17 cellular contexts compared by ENCODE assay signal in the genomic region with DNA sequence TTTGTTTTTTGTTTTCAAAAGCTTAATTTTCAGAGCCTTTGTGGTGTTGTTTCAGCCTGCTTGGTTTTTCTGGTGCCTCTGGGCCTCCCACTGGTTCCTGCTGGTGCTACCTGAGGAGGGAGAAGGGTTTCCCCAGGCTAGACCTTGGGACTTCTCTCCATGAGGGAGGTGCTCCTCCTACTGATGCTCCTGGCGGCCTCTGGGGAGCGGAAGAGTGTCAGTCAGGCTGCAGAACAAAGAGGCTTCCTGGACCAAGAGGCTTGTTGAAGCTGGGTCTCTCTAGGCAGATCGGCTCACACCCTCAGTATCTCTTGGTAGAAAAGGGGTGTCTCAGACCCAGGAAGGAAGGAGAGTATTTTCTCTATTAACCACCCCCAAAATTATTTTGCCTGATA. TPM values are rescaled to one million over a fixed set of nuclear protein-coding genes. Genes with fewer than 3 reads are reported as not detected.
DNase-seq lines count a peak whose midpoint lies in the region; ATAC-seq and TF ChIP-seq lines count a peak whose summit lies in the region.
"Had no signal": no experiment of that assay in that cellular context is flagged by ENCODE, and none has a peak within 500 bp of the region (broad histone marks: within the 10 kb centered on the region; RNA-seq: fewer than 3 reads in every experiment).

No MANE protein-coding gene starts in this region.

- H2BK5ac ChIP-seq in mesenchymal stem cell (ENCODE audit: low read depth, low read length, poor library complexity, severe bottlenecking): no peak overlapping the region

- peak overlapping the region; percentile 47 to 67 for H3K4ac ChIP-seq in mesenchymal stem cell (ENCODE audit: low read depth in 1 of 2, low read length in 2 of 2)

- H3K4me3 ChIP-seq in HL-60 (replicated peaks; ENCODE audit: insufficient read depth, low read length) (no peak overlapping the region), astrocyte of the spinal cord (ENCODE audit: low read depth, low read length) (no peak overlapping the region), mesenchymal stem cell (ENCODE audit: insufficient read depth in 1 of 2, low read depth in 1 of 2, low read length in 2 of 2) (no peak overlapping the region), suprapubic skin (no peak overlapping the region)
- H3K4me3 ChIP-seq: BLaER1 treated with 17β-estradiol and CSF1 and Interleukin-3, amounts not matched to agents 10 nM and 100 nM; right atrium auricular region; vagina had no signal

- H2BK120ac ChIP-seq in mesenchymal stem cell (ENCODE audit: low read depth, low read length): no peak overlapping the region

- H2AFZ ChIP-seq in mesenchymal stem cell (ENCODE audit: low read depth, low read length): no peak overlapping the region

- no peak for TF ChIP-seq POLR2A in suprapubic skin (IDR thresholded peaks at IDR 0.05)

- intact Hi-C loops in activated T-helper 1 cell treated with anti-CD3 and anti-CD28 coated beads, Interleukin-12 subunit alpha, Interleukin-12 subunit beta, Interleukin-2, Interleukin-4 antibody, amounts not matched to agents 30 ng/mL and 10 ng/mL and 1 ng/mL, durations not matched to agents 14 hours and 24 hours and 36 hours (cut with micrococcal nuclease): loop anchor here (1.0 kb wide), 1 partner anchor 32 kb away; no protein-coding TSS in a partner anchor

- H3K18ac ChIP-seq in mesenchymal stem cell (ENCODE audit: low read depth in 1 of 2, low read length in 2 of 2): peak overlapping the region; percentile 17 to 34

- H3K27me3 ChIP-seq in HL-60 (ENCODE audit: insufficient read depth, poor library complexity, severe bottlenecking) (no peaks in the 10 kb centered on the region), mesenchymal stem cell (ENCODE audit: control insufficient read depth in 1 of 2, insufficient read depth in 1 of 2, low read length in 2 of 2) (no peaks in the 10 kb centered on the region), suprapubic skin (no peaks in the 10 kb centered on the region)
- H3K27me3 ChIP-seq: right atrium auricular region, vagina had no signal

- no peak overlapping the region for H3K4me3 Mint-ChIP-seq in activated T-helper 1 cell treated with anti-CD3 and anti-CD28 coated beads, Interleukin-12 subunit alpha, Interleukin-12 subunit beta, Interleukin-2, Interleukin-4 antibody, amounts not matched to agents 30 ng/mL and 10 ng/mL and 1 ng/mL, durations not matched to agents 14 hours and 24 hours and 36 hours
- H3K4me3 Mint-ChIP-seq: effector memory CD8-positive, alpha-beta T cell; stimulated activated memory B cell treated with anti-CD40 and anti-IgM and Interleukin-4, amounts not matched to agents 10 μg/mL and 1 μg/mL and 100 μg/mL, for 72 hours had no signal

- H2BK15ac ChIP-seq in mesenchymal stem cell (ENCODE audit: low read depth, poor library complexity, severe bottlenecking): no peak overlapping the region

- H3K36me3 ChIP-seq in mesenchymal stem cell (ENCODE audit: control insufficient read depth in 1 of 2, insufficient read depth in 2 of 2, low read depth in 1 of 2, low read length in 2 of 2) (peaks cover 0 to 69% of the 10 kb centered on the region in 2 experiments), suprapubic skin (no peaks in the 10 kb centered on the region)
- H3K36me3 ChIP-seq: right atrium auricular region, vagina had no signal

- TF ChIP-seq CTCF in HL-60 (IDR thresholded peaks at IDR 0.05; ENCODE audit: insufficient read depth, low read length) (no peak), astrocyte of the spinal cord (IDR thresholded peaks at IDR 0.05; ENCODE audit: low read depth, low read length) (peak; percentile 34), suprapubic skin (IDR thresholded peaks at IDR 0.05) (no peak)

- peak overlapping the region; percentile 64 for H3K9ac ChIP-seq in mesenchymal stem cell (ENCODE audit: low read length)
- H3K9ac ChIP-seq: BLaER1 treated with 17β-estradiol and CSF1 and Interleukin-3, amounts not matched to agents 10 nM and 100 nM had no signal

- ATAC-seq in HG02973 (IDR thresholded peaks at IDR 0.05; ENCODE audit: unreplicated experiment) (no peak), HG03175 (IDR thresholded peaks at IDR 0.05; ENCODE audit: unreplicated experiment) (no peak)
- ATAC-seq: stimulated activated memory B cell treated with anti-CD40 and anti-IgM and Interleukin-4, amounts not matched to agents 10 μg/mL and 1 μg/mL and 100 μg/mL, for 72 hours had no signal

- no peaks in the 10 kb centered on the region for H3K79me1 ChIP-seq in mesenchymal stem cell (replicated peaks; ENCODE audit: low read length, poor library complexity, severe bottlenecking)

- H3K27ac ChIP-seq in HL-60 (replicated peaks) (peak overlapping the region; percentile 26), mesenchymal stem cell (ENCODE audit: low read length, poor library complexity, severe bottlenecking) (no peak overlapping the region), suprapubic skin (no peak overlapping the region)
- H3K27ac ChIP-seq: BLaER1 treated with 17β-estradiol and CSF1 and Interleukin-3, amounts not matched to agents 10 nM and 100 nM; right atrium auricular region; vagina had no signal

- H3K4me1 ChIP-seq in mesenchymal stem cell (ENCODE audit: control insufficient read depth, insufficient read depth, low read depth, low read length) (peaks cover 2% of the 10 kb centered on the region), suprapubic skin (no peaks in the 10 kb centered on the region)
- H3K4me1 ChIP-seq: right atrium auricular region, vagina had no signal

- peak; percentile 71 for DNase-seq in Daoy (ENCODE audit: low read depth)
- DNase-seq in HL-60 (ENCODE audit: low read depth in 1 of 2, low spot score in 1 of 2): no peak
- DNase-seq in astrocyte of the spinal cord (ENCODE audit: low read depth, low spot score): no peak
- no peak for DNase-seq in mesenchymal stem cell
- DNase-seq in suprapubic skin (ENCODE audit: low spot score in 2 of 2): no peak
- no peak for DNase-seq in activated T-helper 1 cell treated with anti-CD3 and anti-CD28 coated beads, Interleukin-12 subunit alpha, Interleukin-12 subunit beta, Interleukin-2, Interleukin-4 antibody, amounts not matched to agents 30 ng/mL and 10 ng/mL and 1 ng/mL, durations not matched to agents 14 hours and 24 hours and 36 hours (ENCODE audit: low spot score)
- DNase-seq: activated CD8-positive, alpha-beta memory T cell treated with anti-CD3 and anti-CD28 coated beads for 24 hours; activated effector memory CD4-positive, alpha-beta T cell treated with anti-CD3 and anti-CD28 coated beads, Interleukin-2, amount 50 U/mL, for 16 hours; effector memory CD8-positive, alpha-beta T cell; stimulated activated CD4-positive, alpha-beta T cell treated with anti-CD3 and anti-CD28 coated beads, Interleukin-4, amount 100 ng/mL, for 4 hours had no signal

- no peak overlapping the region for H3K4me2 ChIP-seq in mesenchymal stem cell (ENCODE audit: low read length, poor library complexity, severe bottlenecking)

- no peak for TF ChIP-seq EP300 in suprapubic skin (IDR thresholded peaks at IDR 0.05)

- no peak overlapping the region for H2AK5ac ChIP-seq in mesenchymal stem cell (ENCODE audit: low read length, severe bottlenecking)

- H3K27ac Mint-ChIP-seq in activated T-helper 1 cell treated with anti-CD3 and anti-CD28 coated beads, Interleukin-12 subunit alpha, Interleukin-12 subunit beta, Interleukin-2, Interleukin-4 antibody, amounts not matched to agents 30 ng/mL and 10 ng/mL and 1 ng/mL, durations not matched to agents 14 hours and 24 hours and 36 hours: no peak overlapping the region
- H3K27ac Mint-ChIP-seq: stimulated activated memory B cell treated with anti-CD40 and anti-IgM and Interleukin-4, amounts not matched to agents 10 μg/mL and 1 μg/mL and 100 μg/mL, for 72 hours had no signal

- peaks cover 13% of the 10 kb centered on the region for H3K36me3 Mint-ChIP-seq in activated T-helper 1 cell treated with anti-CD3 and anti-CD28 coated beads, Interleukin-12 subunit alpha, Interleukin-12 subunit beta, Interleukin-2, Interleukin-4 antibody, amounts not matched to agents 30 ng/mL and 10 ng/mL and 1 ng/mL, durations not matched to agents 14 hours and 24 hours and 36 hours (ENCODE audit: low read depth)

- H3K14ac ChIP-seq in mesenchymal stem cell (ENCODE audit: low read length in 2 of 2): no peak overlapping the region

- H3K27me3 Mint-ChIP-seq in activated T-helper 1 cell treated with anti-CD3 and anti-CD28 coated beads, Interleukin-12 subunit alpha, Interleukin-12 subunit beta, Interleukin-2, Interleukin-4 antibody, amounts not matched to agents 30 ng/mL and 10 ng/mL and 1 ng/mL, durations not matched to agents 14 hours and 24 hours and 36 hours (ENCODE audit: insufficient read depth): no peaks in the 10 kb centered on the region

- H3K4me1 Mint-ChIP-seq in activated T-helper 1 cell treated with anti-CD3 and anti-CD28 coated beads, Interleukin-12 subunit alpha, Interleukin-12 subunit beta, Interleukin-2, Interleukin-4 antibody, amounts not matched to agents 30 ng/mL and 10 ng/mL and 1 ng/mL, durations not matched to agents 14 hours and 24 hours and 36 hours (ENCODE audit: low read depth): peaks cover 27% of the 10 kb centered on the region

- H4K91ac ChIP-seq in mesenchymal stem cell (ENCODE audit: low read length): peak overlapping the region; percentile 25

- peaks cover 11% of the 10 kb centered on the region for H3K9me3 Mint-ChIP-seq in activated T-helper 1 cell treated with anti-CD3 and anti-CD28 coated beads, Interleukin-12 subunit alpha, Interleukin-12 subunit beta, Interleukin-2, Interleukin-4 antibody, amounts not matched to agents 30 ng/mL and 10 ng/mL and 1 ng/mL, durations not matched to agents 14 hours and 24 hours and 36 hours
- H3K9me3 Mint-ChIP-seq: effector memory CD8-positive, alpha-beta T cell had no signal

- H2BK12ac ChIP-seq in mesenchymal stem cell (ENCODE audit: low read length in 2 of 2): peak overlapping the region in 1 of 2 experiments; percentile 76

- 85% methylated on average over 2 of the region's 3 CpGs for WGBS in mesenchymal stem cell
- 88% methylated on average over 3 of the region's 3 CpGs for WGBS in suprapubic skin

- in situ Hi-C loops in astrocyte of the spinal cord (cut with HindIII; ENCODE audit: low sequenced_read_pairs): no loop called here

- H3K23ac ChIP-seq in mesenchymal stem cell (ENCODE audit: low read length in 2 of 2): no peak overlapping the region

- H4K8ac ChIP-seq in mesenchymal stem cell (ENCODE audit: low read length): peak overlapping the region; percentile 5

- H3K9me3 ChIP-seq in mesenchymal stem cell (ENCODE audit: control insufficient read depth, low read length) (no peaks in the 10 kb centered on the region), suprapubic skin (no peaks in the 10 kb centered on the region)
- H3K9me3 ChIP-seq: vagina had no signal

RNA-seq across cellular contexts. Expression of a gene that starts 32.2 kb away (rescaled TPM):
- total RNA-seq in Daoy (2014; rRNA removed; shearing (Covaris generic)): 0.69 and 4.6 TPM in 2 replicates
- polyA plus RNA-seq in mesenchymal stem cell (2013, experiment 1 of 2): 0.55 TPM
- 0.66 TPM for polyA plus RNA-seq in mesenchymal stem cell (2013, experiment 2 of 2)
- under 1 TPM in 1 of 4 donors, not detected in 3; 0.70 TPM for total RNA-seq in suprapubic skin
- 0.78 and 1.2 TPM in 2 replicates for total RNA-seq in activated T-helper 1 cell treated with anti-CD3 and anti-CD28 coated beads, Interleukin-12 subunit alpha, Interleukin-12 subunit beta, Interleukin-2, Interleukin-4 antibody, amounts not matched to agents 30 ng/mL and 10 ng/mL and 1 ng/mL, durations not matched to agents 14 hours and 24 hours and 36 hours
- total RNA-seq: bronchial epithelial cell had no signal

RNA-seq across cellular contexts. Expression of a gene that starts 55.4 kb away (rescaled TPM):
- total RNA-seq in Daoy (2014; rRNA removed; shearing (Covaris generic)): 0.74 and 2.0 TPM in 2 replicates
- polyA plus RNA-seq in mesenchymal stem cell (2013, experiment 1 of 2): not detected
- polyA plus RNA-seq in mesenchymal stem cell (2013, experiment 2 of 2): not detected
- total RNA-seq in suprapubic skin: 1 to 10 TPM in 1 of 4 donors, under 1 TPM in 1, not detected in 2; 0.17 to 1.3 TPM
- not detected in 2 replicates for total RNA-seq in activated T-helper 1 cell treated with anti-CD3 and anti-CD28 coated beads, Interleukin-12 subunit alpha, Interleukin-12 subunit beta, Interleukin-2, Interleukin-4 antibody, amounts not matched to agents 30 ng/mL and 10 ng/mL and 1 ng/mL, durations not matched to agents 14 hours and 24 hours and 36 hours
